21 cellular contexts compared by ENCODE assay signal in the genomic region with DNA sequence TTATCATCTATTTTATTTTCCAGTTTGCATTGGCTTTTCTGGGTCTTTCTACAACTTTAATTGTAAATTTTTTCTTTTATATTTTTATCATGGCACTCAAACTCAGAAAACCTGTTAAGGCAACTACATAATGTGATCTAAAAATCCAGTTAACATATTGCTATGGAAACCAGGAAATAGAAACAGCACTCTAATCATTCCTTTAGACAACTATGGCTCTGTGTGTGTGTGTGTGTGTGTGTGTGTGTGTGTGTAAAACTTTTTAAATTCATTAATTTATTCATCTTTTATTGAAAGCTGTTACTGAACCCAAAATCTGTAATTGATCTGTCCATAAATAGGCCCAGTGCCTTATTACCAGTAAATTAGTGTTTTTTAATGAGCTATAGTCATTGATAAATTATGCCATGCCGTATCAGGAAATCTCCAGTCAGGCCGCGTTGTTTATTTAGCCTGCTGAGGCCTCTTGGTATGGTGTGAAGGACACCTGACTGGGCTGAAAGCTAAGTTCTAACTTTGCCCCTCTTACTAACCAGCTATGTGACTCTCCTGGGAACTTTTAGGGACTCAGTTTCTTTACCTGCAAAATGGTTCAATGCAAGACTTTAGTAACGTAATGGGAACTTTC. TPM values are rescaled to one million over a fixed set of nuclear protein-coding genes. Genes with fewer than 3 reads are reported as not detected.
DNase-seq lines count a peak whose midpoint lies in the region; ATAC-seq and TF ChIP-seq lines count a peak whose summit lies in the region.
"Had no signal": no experiment of that assay in that cellular context is flagged by ENCODE, and none has a peak within 500 bp of the region (broad histone marks: within the 10 kb centered on the region; RNA-seq: fewer than 3 reads in every experiment).

No MANE protein-coding gene starts in this region.

- no peak for ATAC-seq in GM19452 (IDR thresholded peaks at IDR 0.05; ENCODE audit: unreplicated experiment)
- ATAC-seq: esophagus mucosa; natural killer cell; stimulated activated naive CD8-positive, alpha-beta T cell treated with anti-CD3 and anti-CD28 coated beads, Interleukin-15, Interleukin-2, amounts not matched to agents 100 U/mL and 50 U/mL, for 24 hours had no signal

- no peak for TF ChIP-seq CTCF in spleen (IDR thresholded peaks at IDR 0.05 in 8 of 11, conservative IDR thresholded peaks at IDR 0.05 in 3 of 11)

- H3K27ac ChIP-seq in spleen: peak overlapping the region in 6 of 8 donors; percentile 67 to 83 (median 80)

- DNase-seq in M059J (ENCODE audit: low read depth) (peak; percentile 43), astrocyte of the hippocampus (ENCODE audit: low read depth, low spot score) (peak; percentile 25), lung microvascular endothelial cell (ENCODE audit: low read depth in 2 of 2) (peak; percentile 67 to 73), spleen (no peak), SIG-M5 treated with dmso at 0.1 percent for 504 hours (lab: John Stamatoyannopoulos, UW; ENCODE audit: unreplicated experiment) (no peak), DMS79 (lab: John Stamatoyannopoulos, UW) (no peak)
- DNase-seq: activated CD4-positive, alpha-beta memory T cell treated with anti-CD3 and anti-CD28 coated beads for 36 hours; activated gamma-delta T cell treated with Interleukin-2 at 50 U/mL for 16 hours; AML-193; amygdala; CD8-positive, alpha-beta memory T cell; DMS79 treated with DMSO at 0.1 percent for 48 hours; mesendoderm; natural killer cell; NCI-H748 treated with DMSO at 0.1 percent for 48 hours; OCI-M1; stimulated activated CD4-positive, alpha-beta T cell treated with anti-CD3 and anti-CD28 coated beads, Interleukin-4, amount 100 ng/mL, for 1 hour; stimulated activated naive CD8-positive, alpha-beta T cell treated with anti-CD3 and anti-CD28 coated beads, Interleukin-15, Interleukin-2, amounts not matched to agents 100 U/mL and 50 U/mL, for 24 hours had no signal

- peaks cover 0 to 5% (median 0%) of the 10 kb centered on the region in 8 donors for H3K9me3 ChIP-seq in spleen
- H3K9me3 ChIP-seq: HAP-1 had no signal

- H3K36me3 ChIP-seq in spleen: no peaks in the 10 kb centered on the region
- H3K36me3 ChIP-seq: HAP-1 had no signal

- H3K27me3 ChIP-seq in spleen (replicated peaks in 1 of 7): peaks cover 0 to 86% (median 32%) of the 10 kb centered on the region in 7 donors

- peaks cover 6 to 22% (median 16%) of the 10 kb centered on the region in 6 donors for H3K4me1 ChIP-seq in spleen

- TF ChIP-seq POLR2A in spleen (IDR thresholded peaks at IDR 0.05): no peak

- intact Hi-C loops in spleen (cut with DNase I; ENCODE audit: low total_unique reads): no loop called here

- no peak overlapping the region for H3K4me3 ChIP-seq in spleen
- H3K4me3 ChIP-seq: HAP-1 had no signal

- WGBS in spleen, 5 donors: 68 to 88% (median 80%) methylated on average over 4 of the region's 4 CpGs

RNA-seq across cellular contexts. Expression of gene MET, which starts 1.5 kb away (rescaled TPM):
- 131 and 199 TPM in 2 replicates for total RNA-seq in M059J (2014; rRNA removed; shearing (Covaris generic))
- 28.0 and 49.3 TPM in 2 replicates for total RNA-seq in lung microvascular endothelial cell
- 10 to 100 TPM; 10.6 to 28.8 (median 22.3) TPM for total RNA-seq in spleen
- 1 to 10 TPM in 1 of 3 donors, under 1 TPM in 2; 0.68 to 1.9 (median 0.96) TPM for polyA plus RNA-seq in spleen
- polyA plus RNA-seq: CD8-positive, alpha-beta memory T cell had no signal

Comparison
In these comparisons a context has a peak if more than half of its experiments do, and no peak if none do; other contexts are left out.
1. DNase-seq: peak in M059J (single experiment), astrocyte of the hippocampus (single experiment) and lung microvascular endothelial cell (2 of 2); none in spleen (single experiment), SIG-M5 treated with dmso at 0.1 percent for 504 hours (single experiment) and DMS79 (single experiment).